In genomic region chr19:6297202-6297601, GRCh38 we compare ENCODE assay signal across 28 cellular contexts. TPM values are rescaled to one million over a fixed set of nuclear protein-coding genes. Genes with fewer than 3 reads are reported as not detected.
"Had no signal": no experiment of that assay in that cellular context is flagged by ENCODE, and none has a peak within 500 bp of the region (broad histone marks: within the 10 kb centered on the region; RNA-seq: fewer than 3 reads in every experiment).

No MANE protein-coding gene starts in this region.

- H3K36me3 ChIP-seq: adrenal gland, MG63 had no signal

- ATAC-seq: activated T-helper 17 cell treated with anti-CD3 and anti-CD28 coated beads, Interleukin-2, amount 50 U/mL, for 72 hours; PC-3; T-cell had no signal

- H3K27me3 ChIP-seq: adrenal gland, MG63 had no signal

- H3K9me3 ChIP-seq: MG63 had no signal

- H3K27ac ChIP-seq: adrenal gland, SK-N-MC had no signal

- DNase-seq: activated B cell treated with CpG ODN at 0.5 μM for 24 hours; activated CD4-positive, alpha-beta memory T cell treated with anti-CD3 and anti-CD28 coated beads for 36 hours; activated CD4-positive, alpha-beta T cell treated with anti-CD3 and anti-CD28 coated beads for 1 hour; activated CD4-positive, alpha-beta T cell treated with anti-CD3 and anti-CD28 coated beads, Interleukin-2, amount 10 ng/mL, durations not matched to agents 7 days and 5 days; activated CD8-positive, alpha-beta memory T cell treated with anti-CD3 and anti-CD28 coated beads for 24 hours; activated gamma-delta T cell treated with Interleukin-2 at 50 U/mL for 16 hours; activated naive CD4-positive, alpha-beta T cell treated with anti-CD3 and anti-CD28 coated beads, Interleukin-2, amount 10 ng/mL, durations not matched to agents 7 days and 5 days; activated naive CD8-positive, alpha-beta T cell treated with anti-CD3 and anti-CD28 coated beads, Interleukin-2, amount 10 ng/mL, durations not matched to agents 7 days and 5 days; activated T-cell treated with anti-CD3 and anti-CD28 coated beads, Interleukin-2, amount 50 U/mL, for 48 hours; adrenal gland; anterior cingulate cortex; cerebellar nuclear complex; MG63; NCI-H1417; NCI-H1930; NCI-H345; NCI-H524; NCI-H774; PC-3; T-cell; T-helper 2 cell; T1000 had no signal

- FAIRE-seq: colon, RCC 7860, TTC549 had no signal

- H3K4me1 ChIP-seq: adrenal gland had no signal

- H3K4me3 ChIP-seq: adrenal gland, MG63, SK-N-MC had no signal

RNA-seq across cellular contexts. Expression of gene ACER1, which starts 36.2 kb away (rescaled TPM):
- total RNA-seq: activated B cell treated with CpG ODN at 0.5 μM for 24 hours; activated T-helper 17 cell treated with anti-CD3 and anti-CD28 coated beads, Interleukin-2, amount 50 U/mL, for 72 hours; adrenal gland; cardiac septum; PC-3 had no signal
